ENCODE assay signal across 8 cellular contexts in genomic region chr20:41135187-41135887, GRCh38. TPM values are rescaled to one million over a fixed set of nuclear protein-coding genes. Genes with fewer than 3 reads are reported as not detected.
A peak's percentile ranks its signal among the peaks of the same experiment; 100 is the strongest.
DNase-seq lines count a peak whose midpoint lies in the region; ATAC-seq lines count a peak whose summit lies in the region.

No MANE protein-coding gene starts in this region.

- POLR2A ChIA-PET in CD8-positive, alpha-beta memory T cell (lab: Charles Lee): interaction anchor here (0.6 to 1.8 kb wide), 6 partner anchors 15 to 97 kb away, joined by 3 to 5 read pairs (median 4); no protein-coding TSS in a partner anchor

- in situ Hi-C loops in SK-MEL-5 (cut with HindIII; ENCODE audit: low pct_unique_long_range_greater_than_20kb, low sequenced_read_pairs): no loop called here

- peaks cover 46% of the 10 kb centered on the region for H3K4me1 ChIP-seq in CD8-positive, alpha-beta memory T cell (ENCODE audit: insufficient read depth, low read length)
- H3K4me1 ChIP-seq in iPS DF 6.9 (ENCODE audit: control insufficient read depth, insufficient read depth, low read length): peaks cover 12% of the 10 kb centered on the region

- no peak overlapping the region for H3K27ac ChIP-seq in CD8-positive, alpha-beta memory T cell (ENCODE audit: low read depth, low read length)
- H3K27ac ChIP-seq in iPS DF 6.9 (ENCODE audit: low read length): no peak overlapping the region

- H3K27ac Mint-ChIP-seq in CD8-positive, alpha-beta memory T cell: peak overlapping the region; percentile 80 to 97 (median 92)
- peak overlapping the region; percentile 95 for H3K27ac Mint-ChIP-seq in activated naive CD8-positive, alpha-beta T cell

- H3K27me3 Mint-ChIP-seq in CD8-positive, alpha-beta memory T cell: peaks cover 0 to 4% of the 10 kb centered on the region in 2 donors
- H3K27me3 Mint-ChIP-seq in activated naive CD8-positive, alpha-beta T cell: no peaks in the 10 kb centered on the region

- H3K4me3 ChIP-seq in CD8-positive, alpha-beta memory T cell (ENCODE audit: low read length): no peak overlapping the region
- H3K4me3 ChIP-seq in iPS DF 6.9 (ENCODE audit: low read length): no peak overlapping the region

- no CpG with 5 or more reads among the region's 13 CpGs for WGBS in iPS DF 6.9 (ENCODE audit: insufficient coverage, insufficient read length)

- H3K9me3 ChIP-seq in CD8-positive, alpha-beta memory T cell (ENCODE audit: low read length): no peaks in the 10 kb centered on the region
- H3K9me3 ChIP-seq in iPS DF 6.9 (ENCODE audit: control insufficient read depth, insufficient read depth, low read length): no peaks in the 10 kb centered on the region

- no peaks in the 10 kb centered on the region for H3K36me3 ChIP-seq in CD8-positive, alpha-beta memory T cell (ENCODE audit: insufficient read depth, low read length)
- no peaks in the 10 kb centered on the region for H3K36me3 ChIP-seq in iPS DF 6.9 (ENCODE audit: control insufficient read depth, insufficient read depth, low read length)

- peaks cover 4 to 17% (median 6%) of the 10 kb centered on the region in 3 donors for H3K36me3 Mint-ChIP-seq in CD8-positive, alpha-beta memory T cell
- H3K36me3 Mint-ChIP-seq in activated naive CD8-positive, alpha-beta T cell: peaks cover 8% of the 10 kb centered on the region

- peaks cover 41 to 50% (median 46%) of the 10 kb centered on the region in 3 donors for H3K4me1 Mint-ChIP-seq in CD8-positive, alpha-beta memory T cell
- peaks cover 38% of the 10 kb centered on the region for H3K4me1 Mint-ChIP-seq in activated naive CD8-positive, alpha-beta T cell (ENCODE audit: low read depth)

- H3K4me3 Mint-ChIP-seq in CD8-positive, alpha-beta memory T cell: peak overlapping the region; percentile 87 to 94 (median 89)
- peak overlapping the region; percentile 88 for H3K4me3 Mint-ChIP-seq in activated naive CD8-positive, alpha-beta T cell

- H3K9me3 Mint-ChIP-seq in CD8-positive, alpha-beta memory T cell: no peaks in the 10 kb centered on the region
- H3K9me3 Mint-ChIP-seq in activated naive CD8-positive, alpha-beta T cell (ENCODE audit: low read depth): no peaks in the 10 kb centered on the region

- peak; percentile 44 to 78 (median 58) for DNase-seq in CD8-positive, alpha-beta memory T cell
- peak; percentile 85 for DNase-seq in HT-29 (ENCODE audit: low spot score)
- DNase-seq in SK-MEL-5 (ENCODE audit: low read depth, low spot score): peak; percentile 67
- peak; percentile 71 for DNase-seq in iPS DF 6.9 (ENCODE audit: low read depth, low spot score)
- peak; percentile 64 for DNase-seq in stimulated activated CD4-positive, alpha-beta T cell treated with anti-CD3 and anti-CD28 coated beads, Interleukin-4, amount 100 ng/mL, for 1 hour
- no peak for DNase-seq in HCEC 1CT

- CTCF ChIA-PET in CD8-positive, alpha-beta memory T cell (lab: Charles Lee): interaction anchor here (0.7 to 7.5 kb wide), 34 partner anchors 10 to 209 kb away, joined by 3 to 193 read pairs (median 6); partner anchors contain the start of gene LPIN3

- no peaks in the 10 kb centered on the region for H3K27me3 ChIP-seq in CD8-positive, alpha-beta memory T cell (ENCODE audit: insufficient read depth, low read length, poor library complexity, severe bottlenecking)
- no peaks in the 10 kb centered on the region for H3K27me3 ChIP-seq in iPS DF 6.9 (ENCODE audit: control insufficient read depth, insufficient read depth, low read length)

- ATAC-seq in HG02759 (IDR thresholded peaks at IDR 0.05; ENCODE audit: unreplicated experiment): no peak

RNA-seq across cellular contexts. Expression of gene PLCG1, which starts 2.0 kb away (rescaled TPM):
- 100 to 1,000 TPM; 104 to 108 TPM for total RNA-seq in CD8-positive, alpha-beta memory T cell
- polyA plus RNA-seq in CD8-positive, alpha-beta memory T cell: 73.5 TPM
- 22.3 and 63.2 TPM in 2 replicates for total RNA-seq in HT-29 (2014; rRNA removed; shearing (Covaris generic))
- total RNA-seq in SK-MEL-5 (2014; rRNA removed; shearing (Covaris generic)): 62.1 and 85.8 TPM in 2 replicates
- polyA plus RNA-seq in SK-MEL-5 (2015; cell fraction: cytosol; rRNA removed): 55.6 and 69.9 TPM in 2 replicates
- 408 and 418 TPM in 2 replicates for polyA plus RNA-seq in SK-MEL-5 (2015; cell fraction: nucleus; rRNA removed)
